ENCODE assay signal across 34 cellular contexts in the genomic region with DNA sequence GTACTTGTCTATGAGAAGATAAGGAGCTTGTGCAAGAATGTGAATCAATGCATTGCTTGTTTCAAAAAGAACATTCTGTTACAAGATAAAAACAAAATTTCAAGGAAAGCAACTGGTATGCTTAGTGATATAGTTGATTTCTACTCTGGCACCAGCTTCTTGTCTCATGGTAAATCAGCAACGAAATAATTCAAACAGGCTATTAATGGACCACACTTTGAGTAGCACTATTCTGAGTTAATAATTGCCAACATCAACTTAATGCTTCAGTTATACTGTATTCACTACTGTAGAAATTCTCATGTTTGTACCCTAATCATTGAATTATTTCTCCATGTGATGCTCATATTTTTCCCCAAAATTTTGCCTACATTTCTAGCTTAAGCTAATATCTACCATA.
"Had no signal": no experiment of that assay in that cellular context is flagged by ENCODE, and none has a peak within 500 bp of the region (broad histone marks: within the 10 kb centered on the region; RNA-seq: fewer than 3 reads in every experiment).

No MANE protein-coding gene starts in this region.

- H3K27ac Mint-ChIP-seq: activated B cell treated with CpG ODN at 0.5 μM for 24 hours; activated CD4-positive, alpha-beta memory T cell treated with anti-CD3 and anti-CD28 coated beads for 36 hours; activated CD4-positive, alpha-beta T cell treated with anti-CD3 and anti-CD28 coated beads, Interleukin-2, amount 10 ng/mL, durations not matched to agents 24 days and 14 days; activated CD8-positive, alpha-beta T cell treated with anti-CD3 and anti-CD28 coated beads for 36 hours; activated naive CD4-positive, alpha-beta T cell treated with anti-CD3 and anti-CD28 coated beads for 36 hours; activated naive CD4-positive, alpha-beta T cell treated with anti-CD3 and anti-CD28 coated beads, Interleukin-2, amount 50 U/mL, for 72 hours; activated naive CD8-positive, alpha-beta T cell treated with anti-CD3 and anti-CD28 coated beads for 36 hours; activated T-cell treated with anti-CD3 and anti-CD28 coated beads, Interleukin-2, amount 50 U/mL, for 72 hours; activated T-helper 1 cell treated with anti-CD3 and anti-CD28 coated beads, Interleukin-12 subunit alpha, Interleukin-12 subunit beta, Interleukin-2, Interleukin-4 antibody, amounts not matched to agents 30 ng/mL and 10 ng/mL and 1 ng/mL, durations not matched to agents 14 hours and 24 hours and 36 hours; activated T-helper 17 cell treated with anti-CD3 and anti-CD28 coated beads, Interleukin-2, amount 50 U/mL, for 72 hours; T-helper 1 cell treated with Interleukin-12 subunit alpha and Interleukin-12 subunit beta and Interleukin-4 antibody, amounts not matched to agents 30 μg/mL and 1 μg/mL, for 36 hours; T-helper 2 cell treated with Interferon-gamma antibody and Interleukin-4, amounts not matched to agents 5 μg/mL and 100 μg/mL, for 36 hours had no signal

- H3K4me3 Mint-ChIP-seq: activated B cell treated with CpG ODN at 0.5 μM for 24 hours; activated CD4-positive, alpha-beta memory T cell treated with anti-CD3 and anti-CD28 coated beads for 36 hours; activated CD4-positive, alpha-beta T cell treated with anti-CD3 and anti-CD28 coated beads, Interleukin-2, amount 10 ng/mL, durations not matched to agents 24 days and 14 days; activated CD8-positive, alpha-beta T cell treated with anti-CD3 and anti-CD28 coated beads for 36 hours; activated naive CD4-positive, alpha-beta T cell treated with anti-CD3 and anti-CD28 coated beads for 36 hours; activated naive CD8-positive, alpha-beta T cell treated with anti-CD3 and anti-CD28 coated beads for 36 hours; activated T-cell treated with anti-CD3 and anti-CD28 coated beads, Interleukin-2, amount 50 U/mL, for 4 hours; activated T-cell treated with anti-CD3 and anti-CD28 coated beads, Interleukin-2, amount 50 U/mL, for 72 hours; activated T-helper 1 cell treated with anti-CD3 and anti-CD28 coated beads, Interleukin-12 subunit alpha, Interleukin-12 subunit beta, Interleukin-2, Interleukin-4 antibody, amounts not matched to agents 30 ng/mL and 10 ng/mL and 1 ng/mL, durations not matched to agents 14 hours and 24 hours and 36 hours; activated T-helper 17 cell treated with anti-CD3 and anti-CD28 coated beads, Interleukin-2, amount 50 U/mL, for 72 hours; T-helper 1 cell treated with Interleukin-12 subunit alpha and Interleukin-12 subunit beta and Interleukin-4 antibody, amounts not matched to agents 30 μg/mL and 1 μg/mL, for 36 hours; T-helper 2 cell treated with Interferon-gamma antibody and Interleukin-4, amounts not matched to agents 5 μg/mL and 100 μg/mL, for 36 hours had no signal

- DNase-seq: activated B cell treated with CpG ODN at 0.5 μM for 24 hours; activated CD4-positive, alpha-beta memory T cell treated with anti-CD3 and anti-CD28 coated beads for 36 hours; activated CD4-positive, alpha-beta T cell treated with anti-CD3 and anti-CD28 coated beads for 4 hours; activated CD4-positive, alpha-beta T cell treated with anti-CD3 and anti-CD28 coated beads, Interleukin-2, amount 10 ng/mL, durations not matched to agents 24 days and 14 days; activated CD4-positive, alpha-beta T cell treated with anti-CD3 and anti-CD28 coated beads, Interleukin-2, amount 50 U/mL, for 1 hour; activated CD4-positive, alpha-beta T cell treated with anti-CD3 and anti-CD28 coated beads, Interleukin-2, amount 50 U/mL, for 4 hours; activated CD4-positive, CD25-positive, alpha-beta regulatory T cell treated with anti-CD3 and anti-CD28 coated beads, Interleukin-2, amount 50 U/mL, for 72 hours; activated CD8-positive, alpha-beta memory T cell treated with anti-CD3 and anti-CD28 coated beads, Interleukin-2, amount 50 U/mL, for 4 hours; activated CD8-positive, alpha-beta T cell treated with anti-CD3 and anti-CD28 coated beads for 36 hours; activated effector memory CD4-positive, alpha-beta T cell treated with anti-CD3 and anti-CD28 coated beads, Interleukin-2, amount 50 U/mL, for 16 hours; activated gamma-delta T cell treated with Interleukin-2 at 50 U/mL for 16 hours; activated naive CD4-positive, alpha-beta T cell; activated naive CD4-positive, alpha-beta T cell treated with anti-CD3 and anti-CD28 coated beads for 36 hours; activated naive CD4-positive, alpha-beta T cell treated with anti-CD3 and anti-CD28 coated beads, Interleukin-2, amount 50 U/mL, for 16 hours; activated naive CD8-positive, alpha-beta T cell treated with anti-CD3 and anti-CD28 coated beads for 36 hours; activated T-cell treated with anti-CD3 and anti-CD28 coated beads for 4 hours; activated T-cell treated with anti-CD3 and anti-CD28 coated beads, Interleukin-2, amount 50 U/mL, for 1 hour; activated T-cell treated with anti-CD3 and anti-CD28 coated beads, Interleukin-2, amount 50 U/mL, for 4 hours; activated T-cell treated with anti-CD3 and anti-CD28 coated beads, Interleukin-2, amount 50 U/mL, for 72 hours; adrenal gland; amniotic stem cell; aorta; body of pancreas; brain microvascular endothelial cell; central memory CD4-positive, alpha-beta T cell; T-helper 1 cell; T-helper 2 cell; T-helper 9 cell had no signal

- H3K4me1 Mint-ChIP-seq: activated B cell treated with CpG ODN at 0.5 μM for 24 hours; activated CD4-positive, alpha-beta T cell treated with anti-CD3 and anti-CD28 coated beads, Interleukin-2, amount 10 ng/mL, durations not matched to agents 24 days and 14 days; activated naive CD8-positive, alpha-beta T cell treated with anti-CD3 and anti-CD28 coated beads for 36 hours; activated T-helper 17 cell treated with anti-CD3 and anti-CD28 coated beads, Interleukin-2, amount 50 U/mL, for 72 hours had no signal

- H3K27me3 Mint-ChIP-seq: activated B cell treated with CpG ODN at 0.5 μM for 24 hours; activated CD4-positive, alpha-beta memory T cell treated with anti-CD3 and anti-CD28 coated beads for 36 hours; activated CD4-positive, alpha-beta T cell treated with anti-CD3 and anti-CD28 coated beads, Interleukin-2, amount 10 ng/mL, durations not matched to agents 24 days and 14 days; activated CD8-positive, alpha-beta T cell treated with anti-CD3 and anti-CD28 coated beads for 36 hours; activated naive CD8-positive, alpha-beta T cell treated with anti-CD3 and anti-CD28 coated beads for 36 hours; activated T-helper 17 cell treated with anti-CD3 and anti-CD28 coated beads, Interleukin-2, amount 50 U/mL, for 72 hours had no signal

- H3K36me3 Mint-ChIP-seq: activated CD4-positive, alpha-beta memory T cell treated with anti-CD3 and anti-CD28 coated beads for 36 hours; activated naive CD4-positive, alpha-beta T cell treated with anti-CD3 and anti-CD28 coated beads, Interleukin-2, amount 50 U/mL, for 72 hours; activated naive CD8-positive, alpha-beta T cell treated with anti-CD3 and anti-CD28 coated beads for 36 hours had no signal

- H3K4me3 ChIP-seq: adrenal gland, body of pancreas, breast epithelium had no signal

- ATAC-seq: activated CD8-positive, alpha-beta T cell treated with anti-CD3 and anti-CD28 coated beads for 36 hours; activated naive CD4-positive, alpha-beta T cell treated with anti-CD3 and anti-CD28 coated beads, Interleukin-2, amount 50 U/mL, for 72 hours; activated T-cell treated with anti-CD3 and anti-CD28 coated beads, Interleukin-2, amount 50 U/mL, for 4 hours; activated T-cell treated with anti-CD3 and anti-CD28 coated beads, Interleukin-2, amount 50 U/mL, for 72 hours; activated T-helper 17 cell treated with anti-CD3 and anti-CD28 coated beads, Interleukin-2, amount 50 U/mL, for 72 hours; body of pancreas had no signal

- H3K9me3 Mint-ChIP-seq: activated B cell treated with CpG ODN at 0.5 μM for 24 hours; activated CD4-positive, alpha-beta memory T cell treated with anti-CD3 and anti-CD28 coated beads for 36 hours; activated CD4-positive, alpha-beta T cell treated with anti-CD3 and anti-CD28 coated beads, Interleukin-2, amount 10 ng/mL, durations not matched to agents 24 days and 14 days; activated CD8-positive, alpha-beta T cell treated with anti-CD3 and anti-CD28 coated beads for 36 hours; activated naive CD4-positive, alpha-beta T cell treated with anti-CD3 and anti-CD28 coated beads for 36 hours; activated naive CD4-positive, alpha-beta T cell treated with anti-CD3 and anti-CD28 coated beads, Interleukin-2, amount 50 U/mL, for 72 hours; activated T-cell treated with anti-CD3 and anti-CD28 coated beads, Interleukin-2, amount 50 U/mL, for 4 hours; activated T-helper 1 cell treated with anti-CD3 and anti-CD28 coated beads, Interleukin-12 subunit alpha, Interleukin-12 subunit beta, Interleukin-2, Interleukin-4 antibody, amounts not matched to agents 30 ng/mL and 10 ng/mL and 1 ng/mL, durations not matched to agents 14 hours and 24 hours and 36 hours; activated T-helper 17 cell treated with anti-CD3 and anti-CD28 coated beads, Interleukin-2, amount 50 U/mL, for 72 hours; T-helper 1 cell treated with Interleukin-12 subunit alpha and Interleukin-12 subunit beta and Interleukin-4 antibody, amounts not matched to agents 30 μg/mL and 1 μg/mL, for 36 hours; T-helper 2 cell treated with Interferon-gamma antibody and Interleukin-4, amounts not matched to agents 5 μg/mL and 100 μg/mL, for 36 hours had no signal
